In the genomic region with DNA sequence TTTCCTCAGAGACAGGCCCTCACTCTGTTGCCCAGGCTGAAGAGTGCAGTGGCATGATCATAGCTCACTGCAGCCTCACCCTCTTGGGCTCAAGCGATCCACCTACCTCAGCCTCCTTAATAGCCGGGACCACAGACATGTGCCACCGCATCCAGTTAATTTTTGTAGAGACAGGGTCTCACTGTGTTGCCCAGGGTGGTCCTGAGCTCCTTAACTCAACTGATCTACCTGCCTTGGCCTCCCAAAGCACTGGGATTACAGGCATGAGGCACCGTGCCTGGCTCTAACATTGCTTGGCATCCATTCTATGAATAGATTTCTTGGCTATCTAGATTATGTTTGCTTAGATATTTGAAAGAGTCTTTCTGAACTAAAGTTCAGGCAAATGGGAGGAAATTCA, we compare ENCODE assay signal across 6 cellular contexts.
"Had no signal": no experiment of that assay in that cellular context is flagged by ENCODE, and none has a peak within 500 bp of the region (broad histone marks: within the 10 kb centered on the region; RNA-seq: fewer than 3 reads in every experiment).

No MANE protein-coding gene starts in this region.

- H3K9me3 Mint-ChIP-seq: IgD-negative memory B cell had no signal

- H3K27me3 Mint-ChIP-seq: IgD-negative memory B cell had no signal

- H3K27ac Mint-ChIP-seq: IgD-negative memory B cell had no signal

- H3K4me3 Mint-ChIP-seq: IgD-negative memory B cell had no signal

- DNase-seq: IMR-90, KBM-7, KG1 had no signal

- ATAC-seq: HepG2, K562 had no signal
